In genomic region chr21:42841916-42842655, GRCh38 we compare ENCODE assay signal across 7 cellular contexts. TPM values are rescaled to one million over a fixed set of nuclear protein-coding genes. Genes with fewer than 3 reads are reported as not detected.
DNase-seq lines count a peak whose midpoint lies in the region; ATAC-seq and TF ChIP-seq lines count a peak whose summit lies in the region.
"Not testable (repeated sequence)": the region's sequence is repeated elsewhere in the genome, so short reads cannot be mapped to it uniquely, and the experiment has no call there.

No MANE protein-coding gene starts in this region.

- intact Hi-C loops in lower lobe of right lung (cut with DNase I); spleen (cut with DNase I; ENCODE audit: low total_unique reads): not testable (repeated sequence)

- peak; percentile 58 for DNase-seq in RWPE2 (ENCODE audit: low spot score)
- DNase-seq in activated T-cell treated with anti-CD3 and anti-CD28 coated beads, Interleukin-2, amount 50 U/mL, for 24 hours = peak; percentile 26
- peak; percentile 70 for DNase-seq in chondrocyte (ENCODE audit: low spot score)
- DNase-seq in iPS-NIHi11 (ENCODE audit: low spot score) = peak; percentile 4
- DNase-seq in lower lobe of right lung = peak; percentile 41
- peak; percentile 58 for DNase-seq in spleen
- DNase-seq in ureter (ENCODE audit: low spot score) = peak; percentile 36

- peaks cover 68% of the 10 kb centered on the region for H3K36me3 Mint-ChIP-seq in activated T-cell treated with anti-CD3 and anti-CD28 coated beads, Interleukin-2, amount 50 U/mL, for 24 hours (ENCODE audit: low read depth)
- H3K36me3 Mint-ChIP-seq in chondrocyte (ENCODE audit: low read depth) = not testable (repeated sequence)

- TF ChIP-seq POLR2A in spleen (IDR thresholded peaks at IDR 0.05) = not testable (repeated sequence)

- not testable (repeated sequence) for H3K27me3 Mint-ChIP-seq in activated T-cell treated with anti-CD3 and anti-CD28 coated beads, Interleukin-2, amount 50 U/mL, for 24 hours; chondrocyte (ENCODE audit: low read depth)

- WGBS in spleen, 5 donors = 87 to 96% (median 92%) methylated on average over 9 to 17 of the region's 22 CpGs

- H3K27me3 ChIP-seq in RWPE2 (ENCODE audit: insufficient read depth, poor library complexity, severe bottlenecking); lower lobe of right lung (ENCODE audit: low read depth); spleen (replicated peaks in 1 of 7): not testable (repeated sequence)

- not testable (repeated sequence) for H3K9me3 Mint-ChIP-seq in activated T-cell treated with anti-CD3 and anti-CD28 coated beads, Interleukin-2, amount 50 U/mL, for 24 hours; chondrocyte (ENCODE audit: low read depth)

- TF ChIP-seq CTCF in RWPE2 (IDR thresholded peaks at IDR 0.05; ENCODE audit: poor library complexity, severe bottlenecking); chondrocyte (IDR thresholded peaks at IDR 0.05); lower lobe of right lung (IDR thresholded peaks at IDR 0.05); spleen (IDR thresholded peaks at IDR 0.05 in 8 of 11, conservative IDR thresholded peaks at IDR 0.05 in 3 of 11): not testable (repeated sequence)

- not testable (repeated sequence) for H3K4me1 ChIP-seq in RWPE2 (ENCODE audit: insufficient read depth, poor library complexity, severe bottlenecking); lower lobe of right lung
- peaks cover 0 to 23% (median 9%) of the 10 kb centered on the region in 6 donors for H3K4me1 ChIP-seq in spleen

- not testable (repeated sequence) for ATAC-seq in RWPE2 (ENCODE audit: low read depth); lower lobe of right lung

- H3K36me3 ChIP-seq in RWPE2 (ENCODE audit: low read depth) (peaks cover 54% of the 10 kb centered on the region), lower lobe of right lung (peaks cover 78% of the 10 kb centered on the region), spleen (peaks cover 2 to 82% (median 59%) of the 10 kb centered on the region in 6 donors)

- not testable (repeated sequence) for H3K4me3 Mint-ChIP-seq in activated T-cell treated with anti-CD3 and anti-CD28 coated beads, Interleukin-2, amount 50 U/mL, for 24 hours; chondrocyte (ENCODE audit: unreplicated experiment)

- H3K9me3 ChIP-seq in RWPE2 (ENCODE audit: severe bottlenecking); lower lobe of right lung; spleen: not testable (repeated sequence)

- not testable (repeated sequence) for H3K4me3 ChIP-seq in RWPE2 (ENCODE audit: severe bottlenecking); lower lobe of right lung; spleen

- H3K4me1 Mint-ChIP-seq in activated T-cell treated with anti-CD3 and anti-CD28 coated beads, Interleukin-2, amount 50 U/mL, for 24 hours (ENCODE audit: low read depth); chondrocyte (ENCODE audit: low read depth): not testable (repeated sequence)

- not testable (repeated sequence) for H3K27ac ChIP-seq in RWPE2 (ENCODE audit: poor library complexity, severe bottlenecking); lower lobe of right lung; spleen

- H3K27ac Mint-ChIP-seq in activated T-cell treated with anti-CD3 and anti-CD28 coated beads, Interleukin-2, amount 50 U/mL, for 24 hours; chondrocyte (ENCODE audit: unreplicated experiment): not testable (repeated sequence)

RNA-seq across cellular contexts. Expression of gene WDR4, which starts 37.3 kb away (rescaled TPM):
- total RNA-seq in chondrocyte = 9.6 to 12.2 TPM (median 11.5 TPM) in 3 replicates
- 17.1 TPM for total RNA-seq in lower lobe of right lung
- 10 to 100 TPM; 11.2 to 31.3 (median 20.7) TPM for total RNA-seq in spleen
- 10 to 100 TPM in 2 of 3 donors, 1 to 10 TPM in 1; 6.1 to 17.4 (median 11.6) TPM for polyA plus RNA-seq in spleen
- total RNA-seq in ureter = 35.3 TPM

RNA-seq across cellular contexts. Expression of gene NDUFV3, which starts 51.0 kb away (rescaled TPM):
- total RNA-seq in chondrocyte (41.7 to 50.6 TPM (median 42.9 TPM) in 3 replicates), lower lobe of right lung (35.7 TPM), spleen (10 to 100 TPM; 27.2 to 38.8 (median 37.1) TPM), ureter (33.9 TPM)
- polyA plus RNA-seq in spleen = 10 to 100 TPM; 12.0 to 18.7 (median 12.1) TPM

Comparison
In these comparisons a context has a peak if more than half of its experiments do, and no peak if none do; other contexts are left out.
1. DNase-seq: peak in every context shown above with its lines; median percentile 70 in chondrocyte; 58 in RWPE2; 58 in spleen; 41 in lower lobe of right lung; 36 in ureter; 26 in activated T-cell treated with anti-CD3 and anti-CD28 coated beads, Interleukin-2, amount 50 U/mL, for 24 hours; 4 in iPS-NIHi11.